9 cellular contexts compared by ENCODE assay signal in genomic region chr1:117653732-117654484, GRCh38. TPM values are rescaled to one million over a fixed set of nuclear protein-coding genes. Genes with fewer than 3 reads are reported as not detected.
A peak's percentile ranks its signal among the peaks of the same experiment; 100 is the strongest.
DNase-seq lines count a peak whose midpoint lies in the region; ATAC-seq lines count a peak whose summit lies in the region.
"Had no signal": no experiment of that assay in that cellular context is flagged by ENCODE, and none has a peak within 500 bp of the region (broad histone marks: within the 10 kb centered on the region; RNA-seq: fewer than 3 reads in every experiment).

No MANE protein-coding gene starts in this region.

- DNase-seq in activated CD4-positive, alpha-beta T cell treated with anti-CD3 and anti-CD28 coated beads for 4 hours: peak; percentile 37 to 45
- DNase-seq in activated CD4-positive, alpha-beta T cell treated with anti-CD3 and anti-CD28 coated beads for 1 hour: no peak
- no peak for DNase-seq in activated CD8-positive, alpha-beta T cell treated with anti-CD3 and anti-CD28 coated beads, Interleukin-2, amount 10 ng/mL, durations not matched to agents 7 days and 5 days
- peak; percentile 65 for DNase-seq in stimulated activated CD8-positive, alpha-beta memory T cell treated with anti-CD3 and anti-CD28 coated beads, Interleukin-4, amount 100 ng/mL, for 48 hours
- DNase-seq in GM19240 (ENCODE audit: insufficient read length, low spot score): no peak
- DNase-seq in anterior cingulate cortex (lab: John Stamatoyannopoulos, UW): no peak
- no peak for DNase-seq in HuH-7.5 (ENCODE audit: low spot score)

- no peaks in the 10 kb centered on the region for H3K9me3 Mint-ChIP-seq in activated CD8-positive, alpha-beta T cell treated with anti-CD3 and anti-CD28 coated beads, Interleukin-2, amount 10 ng/mL, durations not matched to agents 7 days and 5 days (ENCODE audit: insufficient read depth)
- H3K9me3 Mint-ChIP-seq: brain had no signal

- peaks cover 75% of the 10 kb centered on the region for H3K4me1 Mint-ChIP-seq in activated CD8-positive, alpha-beta T cell treated with anti-CD3 and anti-CD28 coated beads, Interleukin-2, amount 10 ng/mL, durations not matched to agents 7 days and 5 days (ENCODE audit: low read depth)

- H3K27me3 Mint-ChIP-seq in activated CD8-positive, alpha-beta T cell treated with anti-CD3 and anti-CD28 coated beads, Interleukin-2, amount 10 ng/mL, durations not matched to agents 7 days and 5 days (ENCODE audit: low read depth): peaks cover 24% of the 10 kb centered on the region

- H3K4me3 Mint-ChIP-seq in activated CD8-positive, alpha-beta T cell treated with anti-CD3 and anti-CD28 coated beads, Interleukin-2, amount 10 ng/mL, durations not matched to agents 7 days and 5 days: peak overlapping the region; percentile 32
- H3K4me3 Mint-ChIP-seq: brain had no signal

- CTCF ChIA-PET in activated CD8-positive, alpha-beta T cell treated with anti-CD3 and anti-CD28 coated beads, Interleukin-2, amount 10 ng/mL, durations not matched to agents 7 days and 5 days (lab: Charles Lee): interaction anchor here (0.7 to 8.6 kb wide), 6 partner anchors 9 to 119 kb away, joined by 3 to 65 read pairs (median 20); partner anchors contain the start of gene TENT5C

- POLR2A ChIA-PET in activated CD8-positive, alpha-beta T cell treated with anti-CD3 and anti-CD28 coated beads, Interleukin-2, amount 10 ng/mL, durations not matched to agents 7 days and 5 days (lab: Charles Lee): interaction anchor here (0.5 to 3.1 kb wide), 3 partner anchors 47 to 903 kb away, joined by 3 to 37 read pairs (median 4); partner anchors contain the start of gene TENT5C

- H3K36me3 Mint-ChIP-seq in activated CD8-positive, alpha-beta T cell treated with anti-CD3 and anti-CD28 coated beads, Interleukin-2, amount 10 ng/mL, durations not matched to agents 7 days and 5 days (ENCODE audit: low read depth): no peaks in the 10 kb centered on the region
- H3K36me3 Mint-ChIP-seq: brain had no signal

- peak; percentile 8 for ATAC-seq in HG03378 (IDR thresholded peaks at IDR 0.05; ENCODE audit: unreplicated experiment)
- no peak for ATAC-seq in activated CD8-positive, alpha-beta T cell treated with anti-CD3 and anti-CD28 coated beads, Interleukin-2, amount 10 ng/mL, durations not matched to agents 7 days and 5 days

- peak overlapping the region; percentile 86 for H3K27ac Mint-ChIP-seq in activated CD8-positive, alpha-beta T cell treated with anti-CD3 and anti-CD28 coated beads, Interleukin-2, amount 10 ng/mL, durations not matched to agents 7 days and 5 days
- H3K27ac Mint-ChIP-seq: brain had no signal

RNA-seq across cellular contexts. Expression of gene TENT5C, which starts 48.1 kb away (rescaled TPM):
- total RNA-seq in activated CD8-positive, alpha-beta T cell treated with anti-CD3 and anti-CD28 coated beads, Interleukin-2, amount 10 ng/mL, durations not matched to agents 7 days and 5 days: 10 to 100 TPM; 20.7 to 20.8 TPM

Comparison
In these comparisons a context has a peak if more than half of its experiments do, and no peak if none do; other contexts are left out.
1. DNase-seq: peak in activated CD4-positive, alpha-beta T cell treated with anti-CD3 and anti-CD28 coated beads for 4 hours (2 of 2) and stimulated activated CD8-positive, alpha-beta memory T cell treated with anti-CD3 and anti-CD28 coated beads, Interleukin-4, amount 100 ng/mL, for 48 hours (single experiment); none in activated CD4-positive, alpha-beta T cell treated with anti-CD3 and anti-CD28 coated beads for 1 hour (single experiment), activated CD8-positive, alpha-beta T cell treated with anti-CD3 and anti-CD28 coated beads, Interleukin-2, amount 10 ng/mL, durations not matched to agents 7 days and 5 days (single experiment), GM19240 (single experiment), anterior cingulate cortex (0 of 58) and HuH-7.5 (single experiment).